26 cellular contexts compared by ENCODE assay signal in the genomic region with DNA sequence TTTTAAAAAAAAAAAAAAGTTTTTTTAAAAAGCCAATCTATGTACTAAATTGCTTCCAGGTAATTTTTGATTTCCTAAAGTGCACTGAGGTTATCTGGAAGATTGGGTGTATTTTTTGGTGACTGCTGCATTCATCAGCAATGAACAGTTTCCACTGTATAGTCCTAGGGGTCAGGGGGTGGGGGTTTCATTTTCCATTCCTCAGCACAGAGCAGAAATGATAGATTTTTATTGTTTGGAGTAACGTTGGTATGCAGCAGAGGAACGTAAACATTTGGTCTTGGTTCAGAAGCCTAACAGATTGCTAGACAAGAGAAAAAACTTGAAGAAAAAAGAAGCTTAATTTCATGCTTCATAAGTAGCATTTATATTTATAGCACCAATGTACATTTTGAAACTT. TPM values are rescaled to one million over a fixed set of nuclear protein-coding genes. Genes with fewer than 3 reads are reported as not detected.
DNase-seq lines count a peak whose midpoint lies in the region; ATAC-seq and TF ChIP-seq lines count a peak whose summit lies in the region.
"Had no signal": no experiment of that assay in that cellular context is flagged by ENCODE, and none has a peak within 500 bp of the region (broad histone marks: within the 10 kb centered on the region; RNA-seq: fewer than 3 reads in every experiment).

No MANE protein-coding gene starts in this region.

- ATAC-seq in HG02610 (IDR thresholded peaks at IDR 0.05; ENCODE audit: unreplicated experiment) (peak; percentile 26), HG02623 (IDR thresholded peaks at IDR 0.05; ENCODE audit: unreplicated experiment) (no peak)
- ATAC-seq: activated CD4-positive, CD25-positive, alpha-beta regulatory T cell treated with anti-CD3 and anti-CD28 coated beads, Interleukin-2, amount 50 U/mL, for 24 hours; body of pancreas had no signal

- H3K36me3 ChIP-seq in OCI-LY7 (ENCODE audit: insufficient read depth, low read length), result peaks cover 28% of the 10 kb centered on the region

- H3K36me3 Mint-ChIP-seq in activated CD4-positive, alpha-beta T cell treated with anti-CD3 and anti-CD28 coated beads, Interleukin-2, amount 10 ng/mL, durations not matched to agents 24 days and 14 days (ENCODE audit: low read depth), result peaks cover 58% of the 10 kb centered on the region

- H3K27ac Mint-ChIP-seq in activated CD4-positive, alpha-beta T cell treated with anti-CD3 and anti-CD28 coated beads, Interleukin-2, amount 10 ng/mL, durations not matched to agents 24 days and 14 days, result peak overlapping the region; percentile 1
- H3K27ac Mint-ChIP-seq: T-helper 1 cell treated with Interleukin-12 subunit alpha and Interleukin-12 subunit beta and Interleukin-4 antibody, amounts not matched to agents 30 μg/mL and 1 μg/mL, for 36 hours had no signal

- no peak overlapping the region for H3K27ac ChIP-seq in OCI-LY7 (ENCODE audit: low read depth, low read length, poor library complexity, severe bottlenecking)
- H3K27ac ChIP-seq: body of pancreas, esophagus squamous epithelium, suprapubic skin had no signal

- no peaks in the 10 kb centered on the region for H3K4me1 ChIP-seq in OCI-LY7 (ENCODE audit: insufficient read depth, low read length, poor library complexity, severe bottlenecking)
- H3K4me1 ChIP-seq: adrenal gland, body of pancreas, suprapubic skin had no signal

- H3K79me2 ChIP-seq in OCI-LY7 (ENCODE audit: insufficient read depth, low read depth, low read length), result no peaks in the 10 kb centered on the region

- H2AFZ ChIP-seq in OCI-LY7 (ENCODE audit: low read length), result no peak overlapping the region

- no peaks in the 10 kb centered on the region for H3K9me3 ChIP-seq in OCI-LY7 (ENCODE audit: low read length)
- H3K9me3 ChIP-seq: adrenal gland, body of pancreas, esophagus squamous epithelium, suprapubic skin had no signal

- H3K4me3 ChIP-seq in OCI-LY7 (ENCODE audit: low read depth, low read length, poor library complexity, severe bottlenecking), result no peak overlapping the region
- H3K4me3 ChIP-seq: adrenal gland, body of pancreas, esophagus squamous epithelium, suprapubic skin had no signal

- intact Hi-C loops in activated CD4-positive, alpha-beta T cell treated with anti-CD3 and anti-CD28 coated beads, Interleukin-2, amount 10 ng/mL, durations not matched to agents 24 days and 14 days (cut with micrococcal nuclease), result no loop called here
- intact Hi-C loops in OCI-LY7 (cut with micrococcal nuclease; ENCODE audit: unreplicated experiment), result no loop called here

- H3K9me3 Mint-ChIP-seq in activated CD4-positive, alpha-beta T cell treated with anti-CD3 and anti-CD28 coated beads, Interleukin-2, amount 10 ng/mL, durations not matched to agents 24 days and 14 days, result no peaks in the 10 kb centered on the region
- H3K9me3 Mint-ChIP-seq: T-helper 1 cell treated with Interleukin-12 subunit alpha and Interleukin-12 subunit beta and Interleukin-4 antibody, amounts not matched to agents 30 μg/mL and 1 μg/mL, for 36 hours had no signal

- no peak for TF ChIP-seq CTCF in OCI-LY7 (conservative IDR thresholded peaks at IDR 0.05; ENCODE audit: low read length)

- H3K27me3 Mint-ChIP-seq in activated CD4-positive, alpha-beta T cell treated with anti-CD3 and anti-CD28 coated beads, Interleukin-2, amount 10 ng/mL, durations not matched to agents 24 days and 14 days, result no peaks in the 10 kb centered on the region

- no peak overlapping the region for H3K4me2 ChIP-seq in OCI-LY7 (ENCODE audit: low read length)

- no peak overlapping the region for H3K4me3 Mint-ChIP-seq in activated CD4-positive, alpha-beta T cell treated with anti-CD3 and anti-CD28 coated beads, Interleukin-2, amount 10 ng/mL, durations not matched to agents 24 days and 14 days
- H3K4me3 Mint-ChIP-seq: T-helper 1 cell treated with Interleukin-12 subunit alpha and Interleukin-12 subunit beta and Interleukin-4 antibody, amounts not matched to agents 30 μg/mL and 1 μg/mL, for 36 hours had no signal

- TSS peak; percentile 53 for BruUV-seq in OCI-LY7 (replicated peaks; lab: Mats Ljungman, UMichigan)

- H3K9me2 ChIP-seq in OCI-LY7 (ENCODE audit: insufficient read depth, low read length), result no peaks in the 10 kb centered on the region

- POLR2A ChIA-PET in OCI-LY7 (lab: Charles Lee), result interaction anchor here (0.6 to 0.8 kb wide), 3 partner anchors 9 to 257 kb away, joined by 3 to 4 read pairs (median 3); no protein-coding TSS in a partner anchor

- DNase-seq in activated CD4-positive, alpha-beta T cell treated with anti-CD3 and anti-CD28 coated beads, Interleukin-2, amount 10 ng/mL, durations not matched to agents 24 days and 14 days, result no peak
- DNase-seq in activated CD4-positive, alpha-beta T cell treated with anti-CD3 and anti-CD28 coated beads for 1 hour, result no peak
- no peak for DNase-seq in OCI-LY7 (ENCODE audit: low spot score)
- peak; percentile 11 for DNase-seq in iris pigment epithelial cell (ENCODE audit: low read depth)
- no peak for DNase-seq in NCI-H82 (lab: John Stamatoyannopoulos, UW)
- DNase-seq in activated CD8-positive, alpha-beta memory T cell treated with anti-CD3 and anti-CD28 coated beads, Interleukin-2, amount 50 U/mL, for 4 hours, result no peak
- DNase-seq: 8988T; activated naive CD4-positive, alpha-beta T cell; activated T-cell treated with anti-CD3 and anti-CD28 coated beads, Interleukin-2, amount 50 U/mL, for 1 hour; adrenal gland; body of pancreas; DND-41; dorsolateral prefrontal cortex; esophagus squamous epithelium; GF-D8; NCI-H1092 treated with DMSO at 0.1 percent for 48 hours; NCI-H1694 treated with DMSO at 0.1 percent for 48 hours; NCI-H446 treated with DMSO at 0.1 percent for 48 hours; OCI-M1; small intestine; stimulated activated naive CD4-positive, alpha-beta T cell treated with Interleukin-2 at 50 U/mL for 16 hours had no signal

- H4K20me1 ChIP-seq in OCI-LY7 (ENCODE audit: insufficient read depth, low read length), result no peaks in the 10 kb centered on the region

- peaks cover 23% of the 10 kb centered on the region for H3K4me1 Mint-ChIP-seq in activated CD4-positive, alpha-beta T cell treated with anti-CD3 and anti-CD28 coated beads, Interleukin-2, amount 10 ng/mL, durations not matched to agents 24 days and 14 days

- CTCF ChIA-PET in OCI-LY7 (lab: Charles Lee; ENCODE audit: unreplicated experiment), result no interaction called here

RNA-seq across cellular contexts. Expression of a gene that starts 54.9 kb away (rescaled TPM):
- 47.0 and 52.8 TPM in 2 replicates for total RNA-seq in activated CD4-positive, alpha-beta T cell treated with anti-CD3 and anti-CD28 coated beads, Interleukin-2, amount 10 ng/mL, durations not matched to agents 24 days and 14 days
- 13.5 and 17.5 TPM in 2 replicates for total RNA-seq in OCI-LY7 (2014; rRNA removed; shearing (Covaris generic))
- 16.8 and 16.9 TPM in 2 replicates for total RNA-seq in OCI-LY7 (2022)
